ENCODE assay signal across 37 cellular contexts in genomic region chr4:101718810-101719209, GRCh38.
"Had no signal": no experiment of that assay in that cellular context is flagged by ENCODE, and none has a peak within 500 bp of the region (broad histone marks: within the 10 kb centered on the region; RNA-seq: fewer than 3 reads in every experiment).

No MANE protein-coding gene starts in this region.

- H3K27ac Mint-ChIP-seq: activated B cell treated with CpG ODN at 0.5 μM for 24 hours; activated CD4-positive, alpha-beta memory T cell treated with anti-CD3 and anti-CD28 coated beads for 36 hours; activated CD4-positive, alpha-beta T cell treated with anti-CD3 and anti-CD28 coated beads, Interleukin-2, amount 10 ng/mL, durations not matched to agents 24 days and 14 days; activated CD8-positive, alpha-beta T cell treated with anti-CD3 and anti-CD28 coated beads for 36 hours; activated naive CD4-positive, alpha-beta T cell treated with anti-CD3 and anti-CD28 coated beads for 36 hours; activated naive CD4-positive, alpha-beta T cell treated with anti-CD3 and anti-CD28 coated beads, Interleukin-2, amount 50 U/mL, for 72 hours; activated naive CD8-positive, alpha-beta T cell treated with anti-CD3 and anti-CD28 coated beads, Interleukin-2, amount 10 ng/mL, durations not matched to agents 7 days and 5 days; activated naive CD8-positive, alpha-beta T cell treated with anti-CD3 and anti-CD28 coated beads, Interleukin-2, amount 50 U/mL, for 24 hours; activated T-cell treated with anti-CD3 and anti-CD28 coated beads, Interleukin-2, amount 50 U/mL, for 72 hours; activated T-helper 1 cell treated with anti-CD3 and anti-CD28 coated beads, Interleukin-12 subunit alpha, Interleukin-12 subunit beta, Interleukin-2, Interleukin-4 antibody, amounts not matched to agents 30 ng/mL and 10 ng/mL and 1 ng/mL, durations not matched to agents 14 hours and 24 hours and 36 hours; activated T-helper 17 cell treated with anti-CD3 and anti-CD28 coated beads, Interleukin-2, amount 50 U/mL, for 72 hours; brain; T-helper 1 cell treated with Interleukin-12 subunit alpha and Interleukin-12 subunit beta and Interleukin-4 antibody, amounts not matched to agents 30 μg/mL and 1 μg/mL, for 36 hours; T-helper 2 cell treated with Interferon-gamma antibody and Interleukin-4, amounts not matched to agents 5 μg/mL and 100 μg/mL, for 36 hours had no signal

- DNase-seq: activated B cell treated with CpG ODN at 0.5 μM for 24 hours; activated CD4-positive, alpha-beta memory T cell treated with anti-CD3 and anti-CD28 coated beads for 36 hours; activated CD4-positive, alpha-beta T cell treated with anti-CD3 and anti-CD28 coated beads for 4 hours; activated CD4-positive, alpha-beta T cell treated with anti-CD3 and anti-CD28 coated beads, Interleukin-2, amount 10 ng/mL, durations not matched to agents 24 days and 14 days; activated CD4-positive, alpha-beta T cell treated with anti-CD3 and anti-CD28 coated beads, Interleukin-2, amount 50 U/mL, for 1 hour; activated CD4-positive, alpha-beta T cell treated with anti-CD3 and anti-CD28 coated beads, Interleukin-2, amount 50 U/mL, for 4 hours; activated CD4-positive, CD25-positive, alpha-beta regulatory T cell treated with anti-CD3 and anti-CD28 coated beads, Interleukin-2, amount 50 U/mL, for 72 hours; activated CD8-positive, alpha-beta memory T cell treated with anti-CD3 and anti-CD28 coated beads, Interleukin-2, amount 50 U/mL, for 4 hours; activated CD8-positive, alpha-beta T cell treated with anti-CD3 and anti-CD28 coated beads for 36 hours; activated effector memory CD4-positive, alpha-beta T cell treated with anti-CD3 and anti-CD28 coated beads, Interleukin-2, amount 50 U/mL, for 16 hours; activated gamma-delta T cell treated with Interleukin-2 at 50 U/mL for 16 hours; activated naive CD4-positive, alpha-beta T cell; activated naive CD4-positive, alpha-beta T cell treated with anti-CD3 and anti-CD28 coated beads for 36 hours; activated naive CD4-positive, alpha-beta T cell treated with anti-CD3 and anti-CD28 coated beads, Interleukin-2, amount 50 U/mL, for 16 hours; activated naive CD8-positive, alpha-beta T cell treated with anti-CD3 and anti-CD28 coated beads, Interleukin-2, amount 10 ng/mL, durations not matched to agents 7 days and 5 days; activated naive CD8-positive, alpha-beta T cell treated with anti-CD3 and anti-CD28 coated beads, Interleukin-2, amount 50 U/mL, for 24 hours; activated T-cell treated with anti-CD3 and anti-CD28 coated beads for 4 hours; activated T-cell treated with anti-CD3 and anti-CD28 coated beads, Interleukin-2, amount 50 U/mL, for 1 hour; activated T-cell treated with anti-CD3 and anti-CD28 coated beads, Interleukin-2, amount 50 U/mL, for 4 hours; activated T-cell treated with anti-CD3 and anti-CD28 coated beads, Interleukin-2, amount 50 U/mL, for 72 hours; amygdala; anterior cingulate cortex; caudate nucleus; cerebellar nuclear complex; T-helper 1 cell; T-helper 2 cell; T-helper 9 cell had no signal

- H3K4me1 Mint-ChIP-seq: activated CD4-positive, alpha-beta T cell treated with anti-CD3 and anti-CD28 coated beads, Interleukin-2, amount 10 ng/mL, durations not matched to agents 24 days and 14 days; activated naive CD8-positive, alpha-beta T cell treated with anti-CD3 and anti-CD28 coated beads, Interleukin-2, amount 10 ng/mL, durations not matched to agents 7 days and 5 days; activated naive CD8-positive, alpha-beta T cell treated with anti-CD3 and anti-CD28 coated beads, Interleukin-2, amount 50 U/mL, for 24 hours; brain had no signal

- H3K4me3 Mint-ChIP-seq: activated B cell treated with CpG ODN at 0.5 μM for 24 hours; activated CD4-positive, alpha-beta memory T cell treated with anti-CD3 and anti-CD28 coated beads for 36 hours; activated CD4-positive, alpha-beta T cell treated with anti-CD3 and anti-CD28 coated beads, Interleukin-2, amount 10 ng/mL, durations not matched to agents 24 days and 14 days; activated CD8-positive, alpha-beta T cell treated with anti-CD3 and anti-CD28 coated beads for 36 hours; activated naive CD4-positive, alpha-beta T cell treated with anti-CD3 and anti-CD28 coated beads for 36 hours; activated naive CD8-positive, alpha-beta T cell treated with anti-CD3 and anti-CD28 coated beads, Interleukin-2, amount 10 ng/mL, durations not matched to agents 7 days and 5 days; activated naive CD8-positive, alpha-beta T cell treated with anti-CD3 and anti-CD28 coated beads, Interleukin-2, amount 50 U/mL, for 24 hours; activated T-cell treated with anti-CD3 and anti-CD28 coated beads, Interleukin-2, amount 50 U/mL, for 4 hours; activated T-cell treated with anti-CD3 and anti-CD28 coated beads, Interleukin-2, amount 50 U/mL, for 72 hours; activated T-helper 1 cell treated with anti-CD3 and anti-CD28 coated beads, Interleukin-12 subunit alpha, Interleukin-12 subunit beta, Interleukin-2, Interleukin-4 antibody, amounts not matched to agents 30 ng/mL and 10 ng/mL and 1 ng/mL, durations not matched to agents 14 hours and 24 hours and 36 hours; activated T-helper 17 cell treated with anti-CD3 and anti-CD28 coated beads, Interleukin-2, amount 50 U/mL, for 72 hours; brain; central memory CD8-positive, alpha-beta T cell; T-helper 1 cell treated with Interleukin-12 subunit alpha and Interleukin-12 subunit beta and Interleukin-4 antibody, amounts not matched to agents 30 μg/mL and 1 μg/mL, for 36 hours; T-helper 2 cell treated with Interferon-gamma antibody and Interleukin-4, amounts not matched to agents 5 μg/mL and 100 μg/mL, for 36 hours had no signal

- H3K4me1 ChIP-seq: ascending aorta had no signal

- H3K36me3 ChIP-seq: ascending aorta, cardiac muscle cell had no signal

- H3K36me3 Mint-ChIP-seq: activated CD4-positive, alpha-beta memory T cell treated with anti-CD3 and anti-CD28 coated beads for 36 hours; activated naive CD8-positive, alpha-beta T cell treated with anti-CD3 and anti-CD28 coated beads, Interleukin-2, amount 10 ng/mL, durations not matched to agents 7 days and 5 days had no signal

- H3K4me3 ChIP-seq: ascending aorta, cardiac muscle cell had no signal

- H3K27me3 Mint-ChIP-seq: activated B cell treated with CpG ODN at 0.5 μM for 24 hours; activated CD4-positive, alpha-beta memory T cell treated with anti-CD3 and anti-CD28 coated beads for 36 hours; activated naive CD8-positive, alpha-beta T cell treated with anti-CD3 and anti-CD28 coated beads, Interleukin-2, amount 10 ng/mL, durations not matched to agents 7 days and 5 days; activated naive CD8-positive, alpha-beta T cell treated with anti-CD3 and anti-CD28 coated beads, Interleukin-2, amount 50 U/mL, for 24 hours; activated T-helper 17 cell treated with anti-CD3 and anti-CD28 coated beads, Interleukin-2, amount 50 U/mL, for 72 hours; central memory CD8-positive, alpha-beta T cell had no signal

- H3K27ac ChIP-seq: ascending aorta, cardiac muscle cell, VCaP had no signal

- H3K27me3 ChIP-seq: ascending aorta, cardiac muscle cell had no signal

- ATAC-seq: activated CD8-positive, alpha-beta T cell treated with anti-CD3 and anti-CD28 coated beads for 36 hours; activated naive CD4-positive, alpha-beta T cell treated with anti-CD3 and anti-CD28 coated beads, Interleukin-2, amount 50 U/mL, for 72 hours; activated naive CD8-positive, alpha-beta T cell treated with anti-CD3 and anti-CD28 coated beads, Interleukin-2, amount 50 U/mL, for 24 hours; activated T-cell treated with anti-CD3 and anti-CD28 coated beads, Interleukin-2, amount 50 U/mL, for 4 hours; activated T-cell treated with anti-CD3 and anti-CD28 coated beads, Interleukin-2, amount 50 U/mL, for 72 hours; activated T-helper 17 cell treated with anti-CD3 and anti-CD28 coated beads, Interleukin-2, amount 50 U/mL, for 72 hours had no signal
